Comparison of ENCODE assay signal across 8 cellular contexts in the genomic region with DNA sequence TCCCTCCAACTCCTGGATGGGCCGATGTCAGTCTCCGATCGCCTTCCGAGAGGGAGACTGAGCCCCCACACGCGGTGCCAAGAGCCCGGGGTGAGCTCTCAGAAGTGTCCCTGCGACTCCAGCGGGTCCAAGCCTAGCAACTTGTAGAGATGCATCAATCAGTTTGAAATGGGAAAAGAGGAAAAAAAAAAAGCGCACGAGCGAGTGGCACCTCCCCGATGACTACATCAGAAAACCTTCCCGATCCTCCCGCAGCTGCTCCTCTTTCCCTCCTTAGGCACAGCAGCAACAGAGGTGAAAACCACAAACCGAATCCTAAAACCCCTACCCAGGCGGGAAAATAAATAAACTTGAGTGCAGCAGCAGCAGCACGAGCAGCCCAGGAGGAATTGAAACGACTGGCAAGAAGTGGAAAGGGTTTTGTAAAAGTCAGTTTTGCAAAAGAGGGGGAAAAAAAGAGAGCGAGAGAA. TPM values are rescaled to one million over a fixed set of nuclear protein-coding genes. Genes with fewer than 3 reads are reported as not detected.
DNase-seq lines count a peak whose midpoint lies in the region; ATAC-seq, FAIRE-seq and TF ChIP-seq lines count a peak whose summit lies in the region.

No MANE protein-coding gene starts in this region.

- ATAC-seq in Right ventricle myocardium superior (ENCODE audit: poor library complexity) (peak; percentile 1), Right ventricle myocardium inferior (no peak), WTC11 (no peak), GM18519 (IDR thresholded peaks at IDR 0.05; ENCODE audit: low FRiP score, unreplicated experiment) (no peak)

- TF ChIP-seq CTCF in WTC11 (IDR thresholded peaks at IDR 0.05): no peak
- no peak for TF ChIP-seq CTCF in progenitor cell of endocrine pancreas (IDR thresholded peaks at IDR 0.05; ENCODE audit: unreplicated experiment)
- no peak for TF ChIP-seq CTCF in D721Med (IDR thresholded peaks at IDR 0.05; ENCODE audit: insufficient read depth, missing control alignments)

- intact Hi-C loops in Right ventricle myocardium superior (cut with DNase I): loop anchor here (5.0 to 10.0 kb wide), 2 partner anchors 287 to 569 kb away; no protein-coding TSS in a partner anchor
- intact Hi-C loops in Right ventricle myocardium inferior (cut with DNase I): loop anchor here (1.0 to 10.0 kb wide), 7 partner anchors 114 to 759 kb away; no protein-coding TSS in a partner anchor

- H3K4me1 Mint-ChIP-seq in WTC11 (peaks cover 33% of the 10 kb centered on the region), progenitor cell of endocrine pancreas (ENCODE audit: low read depth) (peaks cover 17% of the 10 kb centered on the region)

- H3K27me3 Mint-ChIP-seq in WTC11 (ENCODE audit: low read depth): peaks cover 36% of the 10 kb centered on the region
- peaks cover 32% of the 10 kb centered on the region for H3K27me3 Mint-ChIP-seq in progenitor cell of endocrine pancreas

- no peak for FAIRE-seq in D721Med (lab: Jason Lieb, UNC)

- H3K4me3 Mint-ChIP-seq in WTC11: peak overlapping the region; percentile 92
- peak overlapping the region; percentile 82 for H3K4me3 Mint-ChIP-seq in progenitor cell of endocrine pancreas (ENCODE audit: low read depth)

- CTCF ChIA-PET in WTC11 (lab: Charles Lee): interaction anchor here (0.9 to 1.1 kb wide), 2 partner anchors 203 to 553 kb away, joined by 3 to 4 read pairs; no protein-coding TSS in a partner anchor

- POLR2A ChIA-PET in WTC11 (lab: Charles Lee): interaction anchor here (0.7 to 1.2 kb wide), 3 partner anchors 10 to 99 kb away, joined by 4 to 12 read pairs (median 7); no protein-coding TSS in a partner anchor

- H3K9me3 Mint-ChIP-seq in WTC11: no peaks in the 10 kb centered on the region
- no peaks in the 10 kb centered on the region for H3K9me3 Mint-ChIP-seq in progenitor cell of endocrine pancreas (ENCODE audit: low read depth)

- H3K27ac Mint-ChIP-seq in WTC11 (peak overlapping the region; percentile 84), progenitor cell of endocrine pancreas (peak overlapping the region; percentile 93)

- DNase-seq in Right ventricle myocardium superior: no peak
- DNase-seq in Right ventricle myocardium inferior (ENCODE audit: missing footprints): no peak
- peak; percentile 23 for DNase-seq in NCI-H1436 treated with DMSO at 0.1 percent for 48 hours (lab: John Stamatoyannopoulos, UW)
- DNase-seq in WTC11 (ENCODE audit: low spot score): no peak
- DNase-seq in germinal center (ENCODE audit: low spot score): peak; percentile 5
- no peak for DNase-seq in progenitor cell of endocrine pancreas (ENCODE audit: low spot score, unreplicated experiment)
- no peak for DNase-seq in D721Med (ENCODE audit: insufficient read length, low spot score)

- H3K36me3 Mint-ChIP-seq in WTC11: no peaks in the 10 kb centered on the region
- H3K36me3 Mint-ChIP-seq in progenitor cell of endocrine pancreas (ENCODE audit: insufficient read depth): no peaks in the 10 kb centered on the region

TF ChIP-seq in WTC11, 78 proteins besides CTCF, POLR2A, EP300 and RAD21:
- TF ChIP-seq MYBL2 (CRISPR knock-in tag; IDR thresholded peaks at IDR 0.05): peak; percentile 62; the same call in 1 of the 2 replicates
- TF ChIP-seq, protein P1, sequence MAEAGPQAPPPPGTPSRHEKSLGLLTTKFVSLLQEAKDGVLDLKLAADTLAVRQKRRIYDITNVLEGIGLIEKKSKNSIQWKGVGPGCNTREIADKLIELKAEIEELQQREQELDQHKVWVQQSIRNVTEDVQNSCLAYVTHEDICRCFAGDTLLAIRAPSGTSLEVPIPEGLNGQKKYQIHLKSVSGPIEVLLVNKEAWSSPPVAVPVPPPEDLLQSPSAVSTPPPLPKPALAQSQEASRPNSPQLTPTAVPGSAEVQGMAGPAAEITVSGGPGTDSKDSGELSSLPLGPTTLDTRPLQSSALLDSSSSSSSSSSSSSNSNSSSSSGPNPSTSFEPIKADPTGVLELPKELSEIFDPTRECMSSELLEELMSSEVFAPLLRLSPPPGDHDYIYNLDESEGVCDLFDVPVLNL (CRISPR knock-in tag; IDR thresholded peaks at IDR 0.05; ENCODE audit: borderline replicate concordance, low read depth): no peak
TF ChIP-seq in WTC11: peak in this region for 1.

RNA-seq across cellular contexts. Expression of a gene that starts 1.0 kb away (rescaled TPM):
- 25.7 TPM for total RNA-seq in Right ventricle myocardium superior
- 28.5 TPM for total RNA-seq in Right ventricle myocardium inferior
- total RNA-seq in WTC11 (2021): 17.4 to 23.6 TPM (median 23.2 TPM) in 3 replicates
- 12.0 and 16.7 TPM in 2 replicates for total RNA-seq in progenitor cell of endocrine pancreas

Comparison
In these comparisons a context has a peak if more than half of its experiments do, and no peak if none do; other contexts are left out.
1. DNase-seq: peak in NCI-H1436 treated with DMSO at 0.1 percent for 48 hours (single experiment) and germinal center (single experiment); none in Right ventricle myocardium superior (single experiment), Right ventricle myocardium inferior (single experiment), WTC11 (single experiment), progenitor cell of endocrine pancreas (single experiment) and D721Med (single experiment).